ENCODE assay signal across 10 cellular contexts in genomic region chr11:126611438-126611837, GRCh38.
"Had no signal": no experiment of that assay in that cellular context is flagged by ENCODE, and none has a peak within 500 bp of the region (broad histone marks: within the 10 kb centered on the region; RNA-seq: fewer than 3 reads in every experiment).

No MANE protein-coding gene starts in this region.

- H3K9me3 Mint-ChIP-seq: HFFc6 had no signal

- H3K36me3 ChIP-seq: HAP-1 had no signal

- H3K4me3 Mint-ChIP-seq: HFFc6 had no signal

- ATAC-seq: HCT116, K562 had no signal

- H3K4me1 ChIP-seq: HAP-1 had no signal

- DNase-seq: GM23248, GOT3, H7, HFFc6, IMR-90, KG1 had no signal

- H3K27ac ChIP-seq: GM23248, HL-60 had no signal

- H3K4me3 ChIP-seq: GM23248, HAP-1, K562 had no signal

- H3K27ac Mint-ChIP-seq: HFFc6 had no signal

- H3K9me3 ChIP-seq: HAP-1 had no signal
